ENCODE assay signal across 19 cellular contexts in genomic region chr5:67462150-67462549, GRCh38.
DNase-seq lines count a peak whose midpoint lies in the region; ATAC-seq lines count a peak whose summit lies in the region.
"Had no signal": no experiment of that assay in that cellular context is flagged by ENCODE, and none has a peak within 500 bp of the region (broad histone marks: within the 10 kb centered on the region; RNA-seq: fewer than 3 reads in every experiment).

No MANE protein-coding gene starts in this region.

- no peak for ATAC-seq in HG03135 (IDR thresholded peaks at IDR 0.05; ENCODE audit: unreplicated experiment)
- ATAC-seq: CD8-positive, alpha-beta T cell; Right ventricle myocardium inferior had no signal

- peak overlapping the region; percentile 56 for H3K4me3 ChIP-seq in SK-N-MC

- no peaks in the 10 kb centered on the region for H3K36me3 ChIP-seq in SK-N-MC (ENCODE audit: insufficient read depth, low read length)

- DNase-seq in GM04503 (ENCODE audit: low read depth) (peak; percentile 23), SK-N-MC (ENCODE audit: low read depth, low spot score) (no peak), fibroblast of the conjunctiva (ENCODE audit: low read depth) (peak; percentile 65), NCI-H2029 treated with DMSO at 0.1 percent for 48 hours (lab: John Stamatoyannopoulos, UW) (no peak), HCEC 1CT (no peak)
- no peak for DNase-seq in activated CD4-positive, CD25-positive, alpha-beta regulatory T cell treated with anti-CD3 and anti-CD28 coated beads, Interleukin-2, amount 50 U/mL, for 72 hours
- DNase-seq: C1 segment of cervical spinal cord; CD8-positive, alpha-beta T cell; DMS153; KBM-7; MM.1S; NCI-H1048; NCI-H1436 treated with DMSO at 0.1 percent for 48 hours; NCI-H2081; NCI-H446; NCI-H526 had no signal

- no peaks in the 10 kb centered on the region for H3K9me3 ChIP-seq in SK-N-MC (ENCODE audit: low read depth, low read length)

- H3K9ac ChIP-seq in SK-N-MC (ENCODE audit: insufficient read length) = peak overlapping the region; percentile 48

- peak overlapping the region; percentile 93 for H3K27ac ChIP-seq in SK-N-MC
- H3K27ac ChIP-seq: HL-60 had no signal

Comparison
In these comparisons a context has a peak if more than half of its experiments do, and no peak if none do; other contexts are left out.
1. DNase-seq: peak in GM04503 (single experiment) and fibroblast of the conjunctiva (single experiment); none in SK-N-MC (single experiment), NCI-H2029 treated with DMSO at 0.1 percent for 48 hours (single experiment), HCEC 1CT (single experiment) and activated CD4-positive, CD25-positive, alpha-beta regulatory T cell treated with anti-CD3 and anti-CD28 coated beads, Interleukin-2, amount 50 U/mL, for 72 hours (single experiment).